Comparison of ENCODE assay signal across 19 cellular contexts in genomic region chr2:101278925-101279324, GRCh38.
"Had no signal": no experiment of that assay in that cellular context is flagged by ENCODE, and none has a peak within 500 bp of the region (broad histone marks: within the 10 kb centered on the region; RNA-seq: fewer than 3 reads in every experiment).

No MANE protein-coding gene starts in this region.

- H3K27ac ChIP-seq: gastrocnemius medialis, left ventricle myocardium inferior, pancreas, right lobe of liver, upper lobe of right lung had no signal

- H3K4me3 ChIP-seq: gastrocnemius medialis, left ventricle myocardium inferior, pancreas, right lobe of liver, upper lobe of right lung had no signal

- H3K27me3 Mint-ChIP-seq: activated CD4-positive, alpha-beta T cell treated with anti-CD3 and anti-CD28 coated beads, Interleukin-2, amount 10 ng/mL, durations not matched to agents 24 days and 14 days; dendritic cell treated with granulocyte-macrophage colony-stimulating factor and Interleukin-4, amounts not matched to agents 40 ng/mL and 50 ng/mL, for 4 days had no signal

- H3K27ac Mint-ChIP-seq: activated CD4-positive, alpha-beta T cell treated with anti-CD3 and anti-CD28 coated beads, Interleukin-2, amount 10 ng/mL, durations not matched to agents 24 days and 14 days; dendritic cell treated with granulocyte-macrophage colony-stimulating factor and Interleukin-4, amounts not matched to agents 40 ng/mL and 50 ng/mL, for 4 days had no signal

- H3K27me3 ChIP-seq: gastrocnemius medialis, pancreas, right lobe of liver, upper lobe of right lung had no signal

- H3K4me1 ChIP-seq: gastrocnemius medialis, pancreas had no signal

- H3K4me3 Mint-ChIP-seq: activated CD4-positive, alpha-beta T cell treated with anti-CD3 and anti-CD28 coated beads, Interleukin-2, amount 10 ng/mL, durations not matched to agents 24 days and 14 days; dendritic cell treated with granulocyte-macrophage colony-stimulating factor and Interleukin-4, amounts not matched to agents 40 ng/mL and 50 ng/mL, for 4 days had no signal

- DNase-seq: activated CD4-positive, alpha-beta T cell treated with anti-CD3 and anti-CD28 coated beads, Interleukin-2, amount 10 ng/mL, durations not matched to agents 24 days and 14 days; activated CD4-positive, CD25-positive, alpha-beta regulatory T cell; activated effector memory CD4-positive, alpha-beta T cell treated with Interleukin-2 at 50 U/mL for 16 hours; activated naive CD4-positive, alpha-beta T cell treated with anti-CD3 and anti-CD28 coated beads, Interleukin-2, amount 50 U/mL, for 16 hours; amniotic stem cell; effector CD8-positive, alpha-beta T cell; gastrocnemius medialis; head of caudate nucleus; left ventricle myocardium inferior; mammary epithelial cell; pancreas; right lobe of liver; small intestine; stimulated activated CD4-positive, alpha-beta T cell treated with anti-CD3 and anti-CD28 coated beads, Interleukin-15, amount 100 ng/mL, for 24 hours; stimulated activated CD4-positive, alpha-beta T cell treated with anti-CD3 and anti-CD28 coated beads, Interleukin-4, amount 100 ng/mL, for 1 hour; T-helper 9 cell; upper lobe of right lung had no signal

- H3K9me3 Mint-ChIP-seq: activated CD4-positive, alpha-beta T cell treated with anti-CD3 and anti-CD28 coated beads, Interleukin-2, amount 10 ng/mL, durations not matched to agents 24 days and 14 days; dendritic cell treated with granulocyte-macrophage colony-stimulating factor and Interleukin-4, amounts not matched to agents 40 ng/mL and 50 ng/mL, for 4 days had no signal

- H3K9me3 ChIP-seq: gastrocnemius medialis, left ventricle myocardium inferior, pancreas, right lobe of liver, upper lobe of right lung had no signal

- FAIRE-seq: pancreas, small intestine had no signal

- ATAC-seq: esophagus mucosa, gastrocnemius medialis, pancreas, upper lobe of right lung had no signal
